In genomic region chr17:66301418-66301863, GRCh38 we compare ENCODE assay signal across 8 cellular contexts. TPM values are rescaled to one million over a fixed set of nuclear protein-coding genes. Genes with fewer than 3 reads are reported as not detected.
DNase-seq lines count a peak whose midpoint lies in the region; ATAC-seq, FAIRE-seq and TF ChIP-seq lines count a peak whose summit lies in the region.

No MANE protein-coding gene starts in this region.

- peaks cover 50% of the 10 kb centered on the region for H3K4me1 Mint-ChIP-seq in activated naive CD4-positive, alpha-beta T cell treated with anti-CD3 and anti-CD28 coated beads, Interleukin-2, amount 50 U/mL, for 24 hours

- peaks cover 0 to 11% of the 10 kb centered on the region in 2 experiments; a peak in 2 of 4 replicates for H3K27me3 ChIP-seq in GM12878 (replicated peaks in 1 of 2; ENCODE audit: control insufficient read depth in 2 of 2, insufficient read depth in 2 of 2, low read length in 1 of 2)
- H3K27me3 ChIP-seq in lower lobe of right lung (ENCODE audit: low read depth): no peaks in the 10 kb centered on the region

- no peaks in the 10 kb centered on the region for H3K4me1 ChIP-seq in GM12878 (ENCODE audit: control insufficient read depth, insufficient read depth, low read length)
- peaks cover 25% of the 10 kb centered on the region for H3K4me1 ChIP-seq in lower lobe of right lung
- H3K4me1 ChIP-seq in urinary bladder (ENCODE audit: insufficient read depth): no peaks in the 10 kb centered on the region

- H3K9ac ChIP-seq in GM12878 (ENCODE audit: control insufficient read depth, insufficient read depth, low read length): no peak overlapping the region

- no peak for TF ChIP-seq POLR2A in GM12878 (IDR thresholded peaks at IDR 0.05; ENCODE audit: low read depth, low read length)

- peak overlapping the region; percentile 83 for H3K4me2 ChIP-seq in GM12878 (ENCODE audit: control insufficient read depth, insufficient read depth)

- H2AFZ ChIP-seq in GM12878 (ENCODE audit: control insufficient read depth, low read depth, low read length): no peak overlapping the region

- WGBS in GM12878 (ENCODE audit: insufficient coverage, insufficient replicate concordance, low lambda C conversion rate, missing lambda C conversion rate): 2% methylated on average over 12 of the region's 12 CpGs
- 41% methylated on average over 12 of the region's 12 CpGs for WGBS in urinary bladder

- CTCF ChIA-PET in GM12878 (lab: Yijun Ruan, JAX): interaction anchor here (0.9 to 1.3 kb wide), 2 partner anchors 46 to 266 kb away, joined by 3 to 4 read pairs; no protein-coding TSS in a partner anchor

- H3K27ac Mint-ChIP-seq in activated naive CD4-positive, alpha-beta T cell treated with anti-CD3 and anti-CD28 coated beads, Interleukin-2, amount 50 U/mL, for 24 hours: peak overlapping the region; percentile 94

- intact Hi-C loops in GM12878 (cut with micrococcal nuclease; ENCODE audit: unreplicated experiment) (loop anchor here (5.0 kb wide), 2 partner anchors 126 to 371 kb away; no protein-coding TSS in a partner anchor), lower lobe of right lung (cut with DNase I) (no loop called here)

- no TSS peak for BruUV-seq in GM12878 (replicated peaks; lab: Mats Ljungman, UMichigan)

- peak overlapping the region; percentile 91 for H3K4me3 Mint-ChIP-seq in activated naive CD4-positive, alpha-beta T cell treated with anti-CD3 and anti-CD28 coated beads, Interleukin-2, amount 50 U/mL, for 24 hours

- FAIRE-seq in GM12878 (lab: Jason Lieb, UNC): no peak

- H3K27me3 Mint-ChIP-seq in activated naive CD4-positive, alpha-beta T cell treated with anti-CD3 and anti-CD28 coated beads, Interleukin-2, amount 50 U/mL, for 24 hours: no peaks in the 10 kb centered on the region

- peak overlapping the region; percentile 65 for H3K4me3 ChIP-seq in GM12878
- H3K4me3 ChIP-seq in lower lobe of right lung: peak overlapping the region; percentile 84
- peak overlapping the region; percentile 97 for H3K4me3 ChIP-seq in urinary bladder (ENCODE audit: low read depth, low read length)

- H3K9me3 ChIP-seq in GM12878 (replicated peaks; ENCODE audit: control insufficient read depth, insufficient read depth, low read length): no peaks in the 10 kb centered on the region
- H3K9me3 ChIP-seq in lower lobe of right lung: no peaks in the 10 kb centered on the region

- TF ChIP-seq RAD21 in GM12878 (IDR thresholded peaks at IDR 0.05; ENCODE audit: insufficient read depth, low read depth, low read length): no peak

- RAD21 ChIA-PET in GM12878 (lab: Charles Lee; ENCODE audit: unreplicated experiment): interaction anchor here (0.9 to 1.1 kb wide), 2 partner anchors 102 to 122 kb away, joined by 3 to 4 read pairs; no protein-coding TSS in a partner anchor

- no peaks in the 10 kb centered on the region for H4K20me1 ChIP-seq in GM12878 (ENCODE audit: control insufficient read depth, insufficient read depth)

- TF ChIP-seq CTCF in GM12878 (IDR thresholded peaks at IDR 0.05 in 2 of 3, conservative IDR thresholded peaks at IDR 0.05 in 1 of 3; ENCODE audit: control insufficient read depth in 2 of 3, extremely low read depth in 1 of 3, insufficient read depth in 1 of 3, low read depth in 3 of 3, low read length in 3 of 3): no peak
- no peak for TF ChIP-seq CTCF in lower lobe of right lung (IDR thresholded peaks at IDR 0.05)

- POLR2A ChIA-PET in GM12878 (lab: Charles Lee): interaction anchor here (0.5 to 1.5 kb wide), 3 partner anchors 16 to 72 kb away, joined by 3 to 4 read pairs (median 3); no protein-coding TSS in a partner anchor

- no peaks in the 10 kb centered on the region for H3K79me2 ChIP-seq in GM12878 (ENCODE audit: control insufficient read depth, insufficient read depth, low read length)

- TF ChIP-seq EP300 in GM12878 (IDR thresholded peaks at IDR 0.05; ENCODE audit: borderline replicate concordance in 1 of 2, control insufficient read depth in 1 of 2, low read depth in 2 of 2, low read length in 2 of 2): no peak

- 0 out of 3 replicates have a peak, but pooled peaks have one; percentile 12 for ATAC-seq in GM12878
- ATAC-seq in lower lobe of right lung: no peak
- ATAC-seq in GM19324 (IDR thresholded peaks at IDR 0.05; ENCODE audit: low FRiP score, unreplicated experiment): no peak
- ATAC-seq in HG03521 (IDR thresholded peaks at IDR 0.05; ENCODE audit: unreplicated experiment): no peak

- SMC1A ChIA-PET in GM12878 (lab: Charles Lee; ENCODE audit: uncharacterized antibody, unreplicated experiment): interaction anchor here (0.9 to 2.3 kb wide), 6 partner anchors 11 to 327 kb away, joined by 3 to 6 read pairs (median 4); no protein-coding TSS in a partner anchor

- no peaks in the 10 kb centered on the region for H3K36me3 ChIP-seq in GM12878 (ENCODE audit: control insufficient read depth in 2 of 2, insufficient read depth in 2 of 2, low read length in 1 of 2)
- no peaks in the 10 kb centered on the region for H3K36me3 ChIP-seq in lower lobe of right lung
- H3K36me3 ChIP-seq in urinary bladder (ENCODE audit: insufficient read depth): no peaks in the 10 kb centered on the region

- in situ Hi-C loops in GM12878 (cut with MboI): no loop called here

- peaks cover 4% of the 10 kb centered on the region for H3K36me3 Mint-ChIP-seq in activated naive CD4-positive, alpha-beta T cell treated with anti-CD3 and anti-CD28 coated beads, Interleukin-2, amount 50 U/mL, for 24 hours

- no peaks in the 10 kb centered on the region for H3K9me3 Mint-ChIP-seq in activated naive CD4-positive, alpha-beta T cell treated with anti-CD3 and anti-CD28 coated beads, Interleukin-2, amount 50 U/mL, for 24 hours

- DNase-seq in activated naive CD4-positive, alpha-beta T cell treated with anti-CD3 and anti-CD28 coated beads, Interleukin-2, amount 50 U/mL, for 16 hours: no peak
- DNase-seq in GM12878 (ENCODE audit: low read depth, low spot score): no peak
- no peak for DNase-seq in lower lobe of right lung
- DNase-seq in RKO (ENCODE audit: low spot score): no peak

- H3K27ac ChIP-seq in GM12878 (ENCODE audit: control insufficient read depth, insufficient read depth): no peak overlapping the region
- H3K27ac ChIP-seq in lower lobe of right lung: peak overlapping the region; percentile 57
- no peak overlapping the region for H3K27ac ChIP-seq in urinary bladder (ENCODE audit: low read depth)

TF ChIP-seq in GM12878, 131 proteins besides CTCF, POLR2A, EP300 and RAD21 (continues in another document):
- TF ChIP-seq RAD51 (IDR thresholded peaks at IDR 0.05) (peak; percentile 61), SMAD1 (IDR thresholded peaks at IDR 0.05; ENCODE audit: low read depth, partially characterized antibody) (peak; percentile 29), NFIC (IDR thresholded peaks at IDR 0.05; ENCODE audit: low read depth, low read length) (no peak), IKZF1 (conservative IDR thresholded peaks at IDR 0.05) (no peak), BCL11A (IDR thresholded peaks at IDR 0.05; ENCODE audit: low read depth, low read length) (no peak), NBN (IDR thresholded peaks at IDR 0.05) (0 out of 2 replicates have a peak, but pooled peaks have one; percentile 18), BMI1 (IDR thresholded peaks at IDR 0.05; ENCODE audit: borderline replicate concordance) (0 out of 2 replicates have a peak, but pooled peaks have one; percentile 1), SREBF2 (IDR thresholded peaks at IDR 0.05; ENCODE audit: low read length) (no peak), PBX3 (IDR thresholded peaks at IDR 0.05; ENCODE audit: insufficient replicate concordance, low read depth, low read length) (no peak), RELA (IDR thresholded peaks at IDR 0.05; ENCODE audit: borderline replicate concordance, partially characterized antibody) (no peak), SP1 (IDR thresholded peaks at IDR 0.05; ENCODE audit: low read depth, low read length) (no peak), MYB (IDR thresholded peaks at IDR 0.05; ENCODE audit: borderline replicate concordance, low read depth, low read length) (no peak)
- TF ChIP-seq, protein P1, sequence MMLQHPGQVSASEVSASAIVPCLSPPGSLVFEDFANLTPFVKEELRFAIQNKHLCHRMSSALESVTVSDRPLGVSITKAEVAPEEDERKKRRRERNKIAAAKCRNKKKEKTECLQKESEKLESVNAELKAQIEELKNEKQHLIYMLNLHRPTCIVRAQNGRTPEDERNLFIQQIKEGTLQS (IDR thresholded peaks at IDR 0.05; ENCODE audit: borderline replicate concordance, extremely low read depth, low read depth, low read length): no peak

RNA-seq across cellular contexts. Expression of gene PRKCA, which starts 1.0 kb away (rescaled TPM):
- total RNA-seq in GM12878 (2013; cell fraction: nucleolus; rRNA removed): 6.1 and 11.4 TPM in 2 replicates
- 0.49 and 0.56 TPM in 2 replicates for total RNA-seq in GM12878 (2014; rRNA removed)
- total RNA-seq in GM12878 (2014; rRNA removed; fragmentation: Illumina TruSeq; extraction: Trizol): 1.3 and 1.5 TPM in 2 replicates
- 1.9 and 2.3 TPM in 2 replicates for total RNA-seq in GM12878 (2021)
- 0.22 TPM for polyA plus RNA-seq in GM12878 (2011; ENCODE audit: low read depth)
- 13.6 and 14.6 TPM in 2 replicates for polyA plus RNA-seq in GM12878 (2011; rRNA removed)
- polyA plus RNA-seq in GM12878 (2011; cell fraction: cytosol; rRNA removed): 10.5 and 11.9 TPM in 2 replicates
- polyA plus RNA-seq in GM12878 (2011; cell fraction: nucleus; rRNA removed): 10.3 and 13.3 TPM in 2 replicates
- 0.31 and 0.35 TPM in 2 replicates for polyA plus RNA-seq in GM12878 (2012)
- polyA plus RNA-seq in GM12878 (2014; fragmentation: Illumina TruSeq; extraction: Trizol): 1.00 and 1.1 TPM in 2 replicates
- polyA plus RNA-seq in GM12878 (2014; fragmentation: Nextera tagmentation; extraction: Ambion mirVana): under 1 TPM; 0.11 to 0.27 TPM
- polyA plus RNA-seq in GM12878 (2014; rRNA removed): 0.64 and 0.89 TPM in 2 replicates
- under 1 TPM; 0.29 to 0.79 TPM for polyA plus RNA-seq in GM12878 (2016; fragmentation: Nextera tagmentation; extraction: Ambion mirVana)
- polyA minus RNA-seq in GM12878 (2011; rRNA and poly(A)+ RNA removed): 23.4 and 24.2 TPM in 2 replicates
- 7.8 and 8.3 TPM in 2 replicates for polyA minus RNA-seq in GM12878 (2011; cell fraction: cytosol; rRNA and poly(A)+ RNA removed)
- 16.0 and 33.5 TPM in 2 replicates for polyA minus RNA-seq in GM12878 (2011; cell fraction: nucleus; rRNA and poly(A)+ RNA removed)
- 29.0 TPM for total RNA-seq in lower lobe of right lung
- 24.4 TPM for total RNA-seq in urinary bladder
- polyA plus RNA-seq in urinary bladder: 15.6 TPM
